Comparison of ENCODE assay signal across 20 cellular contexts in genomic region chr13:21053231-21053630, GRCh38. TPM values are rescaled to one million over a fixed set of nuclear protein-coding genes. Genes with fewer than 3 reads are reported as not detected.
DNase-seq lines count a peak whose midpoint lies in the region; ATAC-seq and TF ChIP-seq lines count a peak whose summit lies in the region.
"Had no signal": no experiment of that assay in that cellular context is flagged by ENCODE, and none has a peak within 500 bp of the region (broad histone marks: within the 10 kb centered on the region; RNA-seq: fewer than 3 reads in every experiment).

No MANE protein-coding gene starts in this region.

- in situ Hi-C loops in G401 (cut with HindIII; ENCODE audit: low sequenced_read_pairs): no loop called here

- CTCF ChIA-PET in activated naive CD4-positive, alpha-beta T cell treated with anti-CD3 and anti-CD28 coated beads, Interleukin-2, amount 10 ng/mL, durations not matched to agents 7 days and 5 days (lab: Charles Lee): no interaction called here

- H3K9me3 Mint-ChIP-seq in activated naive CD4-positive, alpha-beta T cell treated with anti-CD3 and anti-CD28 coated beads, Interleukin-2, amount 10 ng/mL, durations not matched to agents 7 days and 5 days: no peaks in the 10 kb centered on the region
- H3K9me3 Mint-ChIP-seq in endothelial cell (ENCODE audit: unreplicated experiment) (no peaks in the 10 kb centered on the region), progenitor cell of endocrine pancreas (ENCODE audit: low read depth) (no peaks in the 10 kb centered on the region)
- H3K9me3 Mint-ChIP-seq: activated CD4-positive, alpha-beta memory T cell treated with anti-CD3 and anti-CD28 coated beads, Interleukin-2, amount 10 ng/mL, durations not matched to agents 7 days and 5 days; CD4-positive, alpha-beta memory T cell had no signal

- ATAC-seq in GM21515 (IDR thresholded peaks at IDR 0.05; ENCODE audit: unreplicated experiment): no peak
- ATAC-seq in GM19035 (IDR thresholded peaks at IDR 0.05; ENCODE audit: unreplicated experiment): no peak
- ATAC-seq: HepG2 had no signal

- peak overlapping the region; percentile 72 for H3K27ac Mint-ChIP-seq in activated naive CD4-positive, alpha-beta T cell treated with anti-CD3 and anti-CD28 coated beads, Interleukin-2, amount 10 ng/mL, durations not matched to agents 7 days and 5 days
- H3K27ac Mint-ChIP-seq in endothelial cell (ENCODE audit: unreplicated experiment) (peak overlapping the region; percentile 28), progenitor cell of endocrine pancreas (peak overlapping the region; percentile 33)
- H3K27ac Mint-ChIP-seq: activated CD4-positive, alpha-beta memory T cell treated with anti-CD3 and anti-CD28 coated beads, Interleukin-2, amount 10 ng/mL, durations not matched to agents 7 days and 5 days had no signal

- H3K4me1 Mint-ChIP-seq in activated naive CD4-positive, alpha-beta T cell treated with anti-CD3 and anti-CD28 coated beads, Interleukin-2, amount 10 ng/mL, durations not matched to agents 7 days and 5 days: peaks cover 8% of the 10 kb centered on the region
- H3K4me1 Mint-ChIP-seq in endothelial cell (ENCODE audit: unreplicated experiment) (peaks cover 16% of the 10 kb centered on the region), progenitor cell of endocrine pancreas (ENCODE audit: low read depth) (no peaks in the 10 kb centered on the region)

- DNase-seq in activated naive CD4-positive, alpha-beta T cell treated with anti-CD3 and anti-CD28 coated beads, Interleukin-2, amount 10 ng/mL, durations not matched to agents 7 days and 5 days: peak; percentile 28
- DNase-seq in activated naive CD4-positive, alpha-beta T cell (lab: John Stamatoyannopoulos, UW): no peak
- DNase-seq in UCSD-AML1 (lab: John Stamatoyannopoulos, UW; ENCODE audit: unreplicated experiment) (peak; percentile 76), endothelial cell (ENCODE audit: low spot score) (no peak), progenitor cell of endocrine pancreas (ENCODE audit: low spot score, unreplicated experiment) (no peak), G401 (ENCODE audit: low spot score) (no peak)
- DNase-seq: activated CD4-positive, alpha-beta memory T cell treated with anti-CD3 and anti-CD28 coated beads, Interleukin-2, amount 10 ng/mL, durations not matched to agents 7 days and 5 days; CD4-positive, alpha-beta memory T cell; central memory CD4-positive, alpha-beta T cell; effector memory CD4-positive, alpha-beta T cell; EL; MV-4-11; NCI-H2081 treated with DMSO at 0.1 percent for 48 hours; NCI-H526 treated with DMSO at 0.1 percent for 48 hours; sigmoid colon; stimulated activated CD4-positive, alpha-beta T cell treated with anti-CD3 and anti-CD28 coated beads, Interleukin-1b, Interleukin-23, amount 100 ng/mL, for 48 hours; uterus had no signal

- no peaks in the 10 kb centered on the region for H3K36me3 Mint-ChIP-seq in activated naive CD4-positive, alpha-beta T cell treated with anti-CD3 and anti-CD28 coated beads, Interleukin-2, amount 10 ng/mL, durations not matched to agents 7 days and 5 days
- peaks cover 17% of the 10 kb centered on the region for H3K36me3 Mint-ChIP-seq in endothelial cell (ENCODE audit: low read depth, unreplicated experiment)
- no peaks in the 10 kb centered on the region for H3K36me3 Mint-ChIP-seq in progenitor cell of endocrine pancreas (ENCODE audit: insufficient read depth)
- H3K36me3 Mint-ChIP-seq: CD4-positive, alpha-beta memory T cell had no signal

- H3K27me3 Mint-ChIP-seq in activated naive CD4-positive, alpha-beta T cell treated with anti-CD3 and anti-CD28 coated beads, Interleukin-2, amount 10 ng/mL, durations not matched to agents 7 days and 5 days: peaks cover 25% of the 10 kb centered on the region
- H3K27me3 Mint-ChIP-seq in endothelial cell (ENCODE audit: unreplicated experiment) (peaks cover 8% of the 10 kb centered on the region), progenitor cell of endocrine pancreas (no peaks in the 10 kb centered on the region)

- TF ChIP-seq CTCF in endothelial cell (IDR thresholded peaks at IDR 0.05; ENCODE audit: unreplicated experiment): no peak
- no peak for TF ChIP-seq CTCF in progenitor cell of endocrine pancreas (IDR thresholded peaks at IDR 0.05; ENCODE audit: unreplicated experiment)

- no peak overlapping the region for H3K4me3 Mint-ChIP-seq in activated naive CD4-positive, alpha-beta T cell treated with anti-CD3 and anti-CD28 coated beads, Interleukin-2, amount 10 ng/mL, durations not matched to agents 7 days and 5 days
- peak overlapping the region; percentile 26 for H3K4me3 Mint-ChIP-seq in endothelial cell (ENCODE audit: unreplicated experiment)
- H3K4me3 Mint-ChIP-seq in progenitor cell of endocrine pancreas (ENCODE audit: low read depth): no peak overlapping the region
- H3K4me3 Mint-ChIP-seq: activated CD4-positive, alpha-beta memory T cell treated with anti-CD3 and anti-CD28 coated beads, Interleukin-2, amount 10 ng/mL, durations not matched to agents 7 days and 5 days had no signal

RNA-seq across cellular contexts. Expression of gene LATS2, which starts 8.2 kb away (rescaled TPM):
- 29.8 TPM for total RNA-seq in endothelial cell (ENCODE audit: unreplicated experiment)
- 13.2 and 15.2 TPM in 2 replicates for total RNA-seq in progenitor cell of endocrine pancreas
- 17.8 and 27.3 TPM in 2 replicates for total RNA-seq in G401 (2014; rRNA removed; shearing (Covaris generic))

Comparison
In these comparisons a context has a peak if more than half of its experiments do, and no peak if none do; other contexts are left out.
1. DNase-seq: peak in activated naive CD4-positive, alpha-beta T cell treated with anti-CD3 and anti-CD28 coated beads, Interleukin-2, amount 10 ng/mL, durations not matched to agents 7 days and 5 days (single experiment) and UCSD-AML1 (single experiment); none in activated naive CD4-positive, alpha-beta T cell (0 of 4), endothelial cell (single experiment), progenitor cell of endocrine pancreas (single experiment) and G401 (single experiment).
2. Peak in every context shown above with its lines, with median percentiles within 50 percentile points of each other: H3K27ac Mint-ChIP-seq.